Comparison of ENCODE assay signal across 10 cellular contexts in the genomic region with DNA sequence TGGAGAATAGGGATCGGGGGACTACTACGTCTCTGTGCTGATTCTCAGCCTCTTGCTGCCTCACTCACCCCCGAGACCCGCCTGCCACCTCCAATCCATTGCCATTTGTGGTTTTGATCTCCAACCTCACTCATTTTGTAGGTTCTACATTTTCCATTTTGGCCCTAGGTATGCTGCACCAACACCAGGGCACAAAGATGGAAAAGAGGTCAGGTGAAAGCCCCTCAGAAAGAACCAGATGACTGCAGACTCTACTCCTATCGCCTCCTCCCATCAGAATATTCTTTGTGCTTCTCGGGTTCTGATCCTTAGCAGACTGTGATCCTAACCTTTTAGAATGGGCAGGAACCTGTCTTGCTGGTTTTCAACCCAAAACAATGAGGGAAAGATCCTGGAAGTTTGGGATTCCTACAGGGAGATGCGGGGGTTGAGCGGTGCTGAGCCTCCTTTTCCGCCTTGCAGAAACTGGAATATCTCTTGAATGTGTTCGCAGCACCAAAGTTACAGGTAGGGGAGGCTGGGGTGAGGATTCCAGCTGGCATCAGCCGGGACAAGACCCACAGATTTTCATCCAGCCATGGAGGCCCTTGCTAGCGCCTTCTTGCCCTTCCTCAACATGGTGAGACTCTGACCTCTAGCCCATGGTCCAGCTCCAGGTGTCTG. TPM values are rescaled to one million over a fixed set of nuclear protein-coding genes. Genes with fewer than 3 reads are reported as not detected.
DNase-seq lines count a peak whose midpoint lies in the region; ATAC-seq, FAIRE-seq and TF ChIP-seq lines count a peak whose summit lies in the region.
"Had no signal": no experiment of that assay in that cellular context is flagged by ENCODE, and none has a peak within 500 bp of the region (broad histone marks: within the 10 kb centered on the region; RNA-seq: fewer than 3 reads in every experiment).

No MANE protein-coding gene starts in this region.

- H3K36me3 ChIP-seq in BE2C (no peaks in the 10 kb centered on the region), breast epithelium (no peaks in the 10 kb centered on the region)

- no peak for ATAC-seq in natural killer cell treated with Interleukin-12 subunit alpha and Interleukin-12 subunit beta and Interleukin-15 and Interleukin-18, amount 100 ng/mL, for 72 hours
- ATAC-seq in GM19455 (IDR thresholded peaks at IDR 0.05; ENCODE audit: unreplicated experiment), result no peak
- ATAC-seq in HG03354 (IDR thresholded peaks at IDR 0.05; ENCODE audit: poor library complexity, severe bottlenecking, unreplicated experiment), result no peak
- ATAC-seq in HG03196 (IDR thresholded peaks at IDR 0.05; ENCODE audit: unreplicated experiment), result no peak

- H3K4me3 Mint-ChIP-seq in HFFc6, result peak overlapping the region; percentile 54; the same call in 1 of the 2 replicates
- H3K4me3 Mint-ChIP-seq in natural killer cell treated with Interleukin-12 subunit alpha and Interleukin-12 subunit beta and Interleukin-15 and Interleukin-18, amount 100 ng/mL, for 72 hours, result peak overlapping the region; percentile 95

- H3K4me1 Mint-ChIP-seq in HFFc6 (ENCODE audit: low read depth), result no peaks in the 10 kb centered on the region
- peaks cover 23 to 32% of the 10 kb centered on the region in 2 donors for H3K4me1 Mint-ChIP-seq in natural killer cell treated with Interleukin-12 subunit alpha and Interleukin-12 subunit beta and Interleukin-15 and Interleukin-18, amount 100 ng/mL, for 72 hours (ENCODE audit: low read depth in 2 of 2)

- H3K9me3 ChIP-seq in BE2C (no peaks in the 10 kb centered on the region), breast epithelium (no peaks in the 10 kb centered on the region)

- no peak for FAIRE-seq in RCC 7860 (lab: Jason Lieb, UNC)

- peak overlapping the region; percentile 46 for H3K4me3 ChIP-seq in BE2C (ENCODE audit: low read depth, low read length)
- peak overlapping the region; percentile 10 to 63 (median 51) for H3K4me3 ChIP-seq in breast epithelium

- no peak overlapping the region for H3K27ac Mint-ChIP-seq in HFFc6
- peak overlapping the region in 1 of 2 donors; percentile 39 for H3K27ac Mint-ChIP-seq in natural killer cell treated with Interleukin-12 subunit alpha and Interleukin-12 subunit beta and Interleukin-15 and Interleukin-18, amount 100 ng/mL, for 72 hours

- DNase-seq in BE2C (no peak), HFFc6 (no peak), breast epithelium (ENCODE audit: low spot score in 2 of 2) (no peak), RCC 7860 (ENCODE audit: low spot score) (no peak)
- DNase-seq in natural killer cell treated with Interleukin-12 subunit alpha and Interleukin-12 subunit beta and Interleukin-15 and Interleukin-18, amount 100 ng/mL, for 72 hours (ENCODE audit: low spot score), result no peak

- H3K36me3 Mint-ChIP-seq in HFFc6 (ENCODE audit: low read depth), result no peaks in the 10 kb centered on the region
- no peaks in the 10 kb centered on the region for H3K36me3 Mint-ChIP-seq in natural killer cell treated with Interleukin-12 subunit alpha and Interleukin-12 subunit beta and Interleukin-15 and Interleukin-18, amount 100 ng/mL, for 72 hours

- peak overlapping the region in 1 of 2 donors; percentile 50 for H3K27ac ChIP-seq in breast epithelium
- H3K27ac ChIP-seq: foreskin keratinocyte had no signal

- no peaks in the 10 kb centered on the region for H3K4me1 ChIP-seq in BE2C
- H3K4me1 ChIP-seq in breast epithelium, result peaks cover 11 to 13% of the 10 kb centered on the region in 2 donors
- H3K4me1 ChIP-seq: foreskin keratinocyte had no signal

- TF ChIP-seq CTCF in BE2C (IDR thresholded peaks at IDR 0.05; ENCODE audit: low read depth, low read length), result no peak
- TF ChIP-seq CTCF in HFFc6 (IDR thresholded peaks at IDR 0.05), result no peak
- no peak for TF ChIP-seq CTCF in breast epithelium (IDR thresholded peaks at IDR 0.05)

- no peak for TF ChIP-seq POLR2A in breast epithelium (IDR thresholded peaks at IDR 0.05)

- peaks cover 77% of the 10 kb centered on the region for H3K27me3 Mint-ChIP-seq in HFFc6 (ENCODE audit: insufficient read depth)
- H3K27me3 Mint-ChIP-seq in natural killer cell treated with Interleukin-12 subunit alpha and Interleukin-12 subunit beta and Interleukin-15 and Interleukin-18, amount 100 ng/mL, for 72 hours, result peaks cover 37 to 68% of the 10 kb centered on the region in 2 donors

- H3K27me3 ChIP-seq in BE2C (peaks cover 11% of the 10 kb centered on the region), breast epithelium (peaks cover 7 to 53% of the 10 kb centered on the region in 2 donors)

- intact Hi-C loops in breast epithelium (cut with DNase I; ENCODE audit: low total_unique reads), result no loop called here

- no peaks in the 10 kb centered on the region for H3K9me3 Mint-ChIP-seq in HFFc6
- H3K9me3 Mint-ChIP-seq in natural killer cell treated with Interleukin-12 subunit alpha and Interleukin-12 subunit beta and Interleukin-15 and Interleukin-18, amount 100 ng/mL, for 72 hours, result no peaks in the 10 kb centered on the region

RNA-seq across cellular contexts. Expression of gene RHBG, which starts 53.1 kb away (rescaled TPM):
- not detected for polyA plus RNA-seq in BE2C (2012; ENCODE audit: insufficient read depth, insufficient read length, low read depth)
- total RNA-seq in HFFc6 (2021; fragmentation: NEBNext Ultra II Directional; extraction: Animal tissue kit (Norgen Biotek cat#: 25700)), result not detected
- not detected for total RNA-seq in breast epithelium
- not detected for total RNA-seq in natural killer cell treated with Interleukin-12 subunit alpha and Interleukin-12 subunit beta and Interleukin-15 and Interleukin-18, amount 100 ng/mL, for 72 hours
- total RNA-seq: sciatic nerve had no signal
- polyA plus RNA-seq: foreskin keratinocyte had no signal
